ENCODE assay signal across 13 cellular contexts in genomic region chr2:189232759-189233406, GRCh38. TPM values are rescaled to one million over a fixed set of nuclear protein-coding genes. Genes with fewer than 3 reads are reported as not detected.
DNase-seq lines count a peak whose midpoint lies in the region; ATAC-seq and TF ChIP-seq lines count a peak whose summit lies in the region.
"Had no signal": no experiment of that assay in that cellular context is flagged by ENCODE, and none has a peak within 500 bp of the region (broad histone marks: within the 10 kb centered on the region; RNA-seq: fewer than 3 reads in every experiment).

No MANE protein-coding gene starts in this region.

- intact Hi-C loops in upper lobe of right lung (cut with DNase I), result no loop called here

- peak overlapping the region; percentile 37 for H3K27ac Mint-ChIP-seq in endodermal cell
- no peak overlapping the region for H3K27ac Mint-ChIP-seq in endothelial cell (ENCODE audit: unreplicated experiment)

- peak; percentile 91 for ATAC-seq in GM18868 (IDR thresholded peaks at IDR 0.05; ENCODE audit: unreplicated experiment)
- ATAC-seq in GM21529 (IDR thresholded peaks at IDR 0.05; ENCODE audit: unreplicated experiment), result peak; percentile 88
- ATAC-seq in HG03103 (IDR thresholded peaks at IDR 0.05; ENCODE audit: low read depth, unreplicated experiment), result peak; percentile 84
- ATAC-seq in upper lobe of right lung, result no peak

- no peak overlapping the region for H3K4me3 Mint-ChIP-seq in endodermal cell
- H3K4me3 Mint-ChIP-seq in endothelial cell (ENCODE audit: unreplicated experiment), result no peak overlapping the region

- H3K36me3 Mint-ChIP-seq in endodermal cell (ENCODE audit: low read depth), result no peaks in the 10 kb centered on the region
- H3K36me3 Mint-ChIP-seq in endothelial cell (ENCODE audit: low read depth, unreplicated experiment), result no peaks in the 10 kb centered on the region

- H3K4me1 ChIP-seq in endodermal cell (ENCODE audit: control insufficient read depth, insufficient read depth, low read length), result no peaks in the 10 kb centered on the region
- H3K4me1 ChIP-seq in upper lobe of right lung, result no peaks in the 10 kb centered on the region

- no peak for TF ChIP-seq CTCF in endodermal cell (conservative IDR thresholded peaks at IDR 0.05)
- TF ChIP-seq CTCF in endothelial cell (IDR thresholded peaks at IDR 0.05; ENCODE audit: unreplicated experiment), result no peak
- TF ChIP-seq CTCF in upper lobe of right lung (IDR thresholded peaks at IDR 0.05), result no peak

- DNase-seq in endodermal cell (no peak), NCI-H226 (no peak), C1 segment of cervical spinal cord (lab: John Stamatoyannopoulos, UW) (no peak), endothelial cell (ENCODE audit: low spot score) (no peak), upper lobe of right lung (no peak)
- DNase-seq: DMS79 treated with DMSO at 0.1 percent for 48 hours; small intestine; stimulated activated naive CD4-positive, alpha-beta T cell had no signal

- H3K27me3 ChIP-seq in endodermal cell (ENCODE audit: control insufficient read depth, insufficient read depth, low read length, poor library complexity, severe bottlenecking) (no peaks in the 10 kb centered on the region), upper lobe of right lung (no peaks in the 10 kb centered on the region)

- H3K27ac ChIP-seq in endodermal cell (ENCODE audit: low read depth, low read length) (no peak overlapping the region), upper lobe of right lung (no peak overlapping the region)
- H3K27ac ChIP-seq: HL-60, SK-N-MC had no signal

- H3K9me3 ChIP-seq in endodermal cell (ENCODE audit: control insufficient read depth, low read length), result peaks cover 6% of the 10 kb centered on the region
- H3K9me3 ChIP-seq in upper lobe of right lung, result no peaks in the 10 kb centered on the region

- H3K9me3 Mint-ChIP-seq in endodermal cell (no peaks in the 10 kb centered on the region), endothelial cell (ENCODE audit: unreplicated experiment) (no peaks in the 10 kb centered on the region)

- H3K36me3 ChIP-seq in endodermal cell (ENCODE audit: control insufficient read depth, insufficient read depth, low read length) (no peaks in the 10 kb centered on the region), upper lobe of right lung (no peaks in the 10 kb centered on the region)

- no peak overlapping the region for H3K9ac ChIP-seq in endodermal cell (ENCODE audit: extremely low read depth, low read length, poor library complexity, severe bottlenecking)

- H3K4me1 Mint-ChIP-seq in endodermal cell (peaks cover 5% of the 10 kb centered on the region), endothelial cell (ENCODE audit: unreplicated experiment) (peaks cover 6% of the 10 kb centered on the region)

- H3K27me3 Mint-ChIP-seq in endodermal cell (ENCODE audit: insufficient read depth), result no peaks in the 10 kb centered on the region
- no peaks in the 10 kb centered on the region for H3K27me3 Mint-ChIP-seq in endothelial cell (ENCODE audit: unreplicated experiment)

- H3K4me3 ChIP-seq in endodermal cell (ENCODE audit: low read length), result no peak overlapping the region
- H3K4me3 ChIP-seq in upper lobe of right lung, result no peak overlapping the region
- H3K4me3 ChIP-seq: SK-N-MC had no signal

RNA-seq across cellular contexts. Expression of gene COL5A2, which starts 53.3 kb away (rescaled TPM):
- total RNA-seq in endodermal cell, result 100 to 1,000 TPM; 117 to 153 TPM
- polyA plus RNA-seq in endodermal cell (2013, experiment 1 of 2), result 104 TPM
- 133 TPM for polyA plus RNA-seq in endodermal cell (2013, experiment 2 of 2)
- total RNA-seq in endothelial cell (ENCODE audit: unreplicated experiment), result 243 TPM
- 29.8 TPM for total RNA-seq in upper lobe of right lung
